ENCODE assay signal across 23 cellular contexts in genomic region chr7:150003304-150003810, GRCh38.
DNase-seq lines count a peak whose midpoint lies in the region; ATAC-seq, FAIRE-seq and TF ChIP-seq lines count a peak whose summit lies in the region.
"Had no signal": no experiment of that assay in that cellular context is flagged by ENCODE, and none has a peak within 500 bp of the region (broad histone marks: within the 10 kb centered on the region; RNA-seq: fewer than 3 reads in every experiment).

No MANE protein-coding gene starts in this region.

- H4K20me1 ChIP-seq in K562 (replicated peaks; ENCODE audit: control insufficient read depth, insufficient read depth, low read length) = no peaks in the 10 kb centered on the region; the same call in 1 of the 2 replicates
- H4K20me1 ChIP-seq: BLaER1 treated with 17β-estradiol and CSF1 and Interleukin-3, amounts not matched to agents 10 nM and 100 nM had no signal

- no peaks in the 10 kb centered on the region for H3K9me1 ChIP-seq in K562 (ENCODE audit: control insufficient read depth, insufficient read depth, low read length)

- POLR2A ChIA-PET in K562 (lab: Yijun Ruan, JAX) = no interaction called here

- no peaks in the 10 kb centered on the region for H3K9me3 ChIP-seq in right cardiac atrium (ENCODE audit: control insufficient read depth, low read length)
- no peaks in the 10 kb centered on the region for H3K9me3 ChIP-seq in left ventricle myocardium inferior (replicated peaks)
- H3K9me3 ChIP-seq in K562 (replicated peaks; ENCODE audit: control insufficient read depth, insufficient read depth, low read depth, low read length) = no peaks in the 10 kb centered on the region; the same call in 1 of the 2 replicates
- no peaks in the 10 kb centered on the region for H3K9me3 ChIP-seq in mucosa of descending colon
- H3K9me3 ChIP-seq: Caco-2, gastrocnemius medialis, spleen had no signal

- TF ChIP-seq CTCF in left ventricle myocardium inferior (IDR thresholded peaks at IDR 0.05; ENCODE audit: borderline replicate concordance) (no peak), K562 (IDR thresholded peaks at IDR 0.05 in 2 of 3, conservative IDR thresholded peaks at IDR 0.05 in 1 of 3; ENCODE audit: insufficient read depth in 2 of 3, low read depth in 1 of 3, low read length in 3 of 3) (no peak), mucosa of descending colon (IDR thresholded peaks at IDR 0.05) (no peak)

- peak; percentile 74 for FAIRE-seq in K562 (lab: Jason Lieb, UNC)
- FAIRE-seq: keratinocyte had no signal

- CTCF ChIA-PET in K562 (lab: Yijun Ruan, JAX; ENCODE audit: low intra/inter-chr PET ratio) = no interaction called here

- H3K27ac ChIP-seq in right cardiac atrium (ENCODE audit: low read length) (no peak overlapping the region), left ventricle myocardium inferior (replicated peaks) (no peak overlapping the region), K562 (ENCODE audit: extremely low read depth, low read depth, low read length) (no peak overlapping the region; the same call in 2 of the 3 replicates)
- H3K27ac ChIP-seq: BLaER1 treated with 17β-estradiol and CSF1 and Interleukin-3, amounts not matched to agents 10 nM and 100 nM; gastrocnemius medialis; SJCRH30; spleen had no signal

- H3K4me2 ChIP-seq in K562 (ENCODE audit: insufficient read depth, low read length) = no peak overlapping the region
- H3K4me2 ChIP-seq: BLaER1 treated with 17β-estradiol and CSF1 and Interleukin-3, amounts not matched to agents 10 nM and 100 nM had no signal

- H3K4me1 ChIP-seq in right cardiac atrium (ENCODE audit: control insufficient read depth, insufficient read depth, low read length) = no peaks in the 10 kb centered on the region
- no peaks in the 10 kb centered on the region for H3K4me1 ChIP-seq in left ventricle myocardium inferior
- H3K4me1 ChIP-seq in K562 (replicated peaks in 1 of 2; ENCODE audit: control insufficient read depth in 2 of 2, insufficient read depth in 2 of 2, low read length in 2 of 2) = no peaks in the 10 kb centered on the region
- no peaks in the 10 kb centered on the region for H3K4me1 ChIP-seq in mucosa of descending colon (ENCODE audit: low read depth)
- H3K4me1 ChIP-seq: BLaER1 treated with 17β-estradiol and CSF1 and Interleukin-3, amounts not matched to agents 10 nM and 100 nM; Caco-2; gastrocnemius medialis; SJCRH30; spleen had no signal

- BruUV-seq in K562 (replicated peaks; lab: Mats Ljungman, UMichigan) = no TSS peak

- no peak for TF ChIP-seq RAD21 in K562 (CRISPR knock-in tag; conservative IDR thresholded peaks at IDR 0.05 in 1 of 2, IDR thresholded peaks at IDR 0.05 in 1 of 2)

- no peaks in the 10 kb centered on the region for H3K36me3 ChIP-seq in left ventricle myocardium inferior
- no peaks in the 10 kb centered on the region for H3K36me3 ChIP-seq in K562 (ENCODE audit: control insufficient read depth, insufficient read depth, low read length)
- no peaks in the 10 kb centered on the region for H3K36me3 ChIP-seq in mucosa of descending colon (ENCODE audit: low read depth)
- H3K36me3 ChIP-seq: BLaER1 treated with 17β-estradiol and CSF1 and Interleukin-3, amounts not matched to agents 10 nM and 100 nM; gastrocnemius medialis; SJCRH30; spleen had no signal

- H3K79me2 ChIP-seq in K562 (ENCODE audit: control insufficient read depth, insufficient read depth, low read length) = no peaks in the 10 kb centered on the region

- H2AFZ ChIP-seq in K562 (ENCODE audit: low read depth, low read length) = no peak overlapping the region

- H3K4me3 ChIP-seq in right cardiac atrium (ENCODE audit: low read length) (no peak overlapping the region), left ventricle myocardium inferior (no peak overlapping the region), K562 (no peak overlapping the region), mucosa of descending colon (no peak overlapping the region)
- H3K4me3 ChIP-seq: BLaER1 treated with 17β-estradiol and CSF1 and Interleukin-3, amounts not matched to agents 10 nM and 100 nM; gastrocnemius medialis; SJCRH30; spleen had no signal

- TF ChIP-seq POLR2A in K562 (conservative IDR thresholded peaks at IDR 0.05) = no peak

- H3K27me3 ChIP-seq in right cardiac atrium (ENCODE audit: control insufficient read depth, insufficient read depth) = no peaks in the 10 kb centered on the region
- peaks cover 3% of the 10 kb centered on the region for H3K27me3 ChIP-seq in left ventricle myocardium inferior (ENCODE audit: low read depth)
- H3K27me3 ChIP-seq in K562 (ENCODE audit: control insufficient read depth in 2 of 2, insufficient read depth in 2 of 2, low read length in 2 of 2) = peaks cover 2 to 3% of the 10 kb centered on the region in 2 experiments; a peak in 1 of 5 replicates
- H3K27me3 ChIP-seq: BLaER1 treated with 17β-estradiol and CSF1 and Interleukin-3, amounts not matched to agents 10 nM and 100 nM; SJCRH30; spleen had no signal

- in situ Hi-C loops in K562 (cut with MboI) = no loop called here

- ATAC-seq in right cardiac atrium (peak; percentile 32 to 47), K562 (no peak), mucosa of descending colon (peak; percentile 34)
- ATAC-seq: activated CD4-positive, alpha-beta T cell treated with anti-CD3 and anti-CD28 coated beads for 36 hours; gastrocnemius medialis; Panc1 had no signal

- intact Hi-C loops in right cardiac atrium (cut with DNase I) (no loop called here), left ventricle myocardium inferior (cut with micrococcal nuclease) (no loop called here), K562 (cut with micrococcal nuclease) (no loop called here), mucosa of descending colon (cut with DNase I, micrococcal nuclease) (no loop called here)

- no peak overlapping the region for H3K9ac ChIP-seq in K562 (ENCODE audit: insufficient read depth in 1 of 2, low read depth in 2 of 2, low read length in 2 of 2)
- H3K9ac ChIP-seq: BLaER1 treated with 17β-estradiol and CSF1 and Interleukin-3, amounts not matched to agents 10 nM and 100 nM had no signal

- WGBS in right cardiac atrium = 64% methylated on average over 4 of the region's 4 CpGs
- 7% methylated on average over 4 of the region's 4 CpGs for WGBS in K562 (ENCODE audit: insufficient coverage, low coverage, missing lambda C conversion rate)

- no peak for TF ChIP-seq EP300 in K562 (IDR thresholded peaks at IDR 0.05; ENCODE audit: low read length)

- DNase-seq in right cardiac atrium = no peak
- DNase-seq in left ventricle myocardium inferior = no peak
- DNase-seq in K562 (ENCODE audit: extremely low read depth in 1 of 4, low spot score in 3 of 4) = peak in 3 of 4 experiments; percentile 4 to 8 (median 6)
- DNase-seq in mucosa of descending colon = no peak
- DNase-seq in stimulated activated CD4-positive, alpha-beta T cell treated with anti-CD3 and anti-CD28 coated beads, Interleukin-4, amount 100 ng/mL, for 1 hour = no peak
- DNase-seq in NCI-H1092 (lab: John Stamatoyannopoulos, UW) = no peak
- DNase-seq in NOMO-1 treated with DMSO at 0.1 percent for 48 hours (lab: John Stamatoyannopoulos, UW; ENCODE audit: unreplicated experiment) = no peak
- DNase-seq in GM19238 (ENCODE audit: insufficient read length, low spot score) = no peak
- DNase-seq: ACHN; activated CD4-positive, alpha-beta T cell treated with anti-CD3 and anti-CD28 coated beads for 36 hours; Caco-2; gastrocnemius medialis; mammary epithelial cell; NCI-H1105; NCI-H2081; retina; SJCRH30; spleen; stimulated activated CD4-positive, alpha-beta T cell treated with anti-CD3 and anti-CD28 coated beads, Interleukin-4, amount 100 ng/mL, for 24 hours; T-helper 1 cell had no signal

TF ChIP-seq in K562, 482 proteins besides CTCF, POLR2A, EP300 and RAD21 (continues in another document):
- TF ChIP-seq BCOR (IDR thresholded peaks at IDR 0.05) = peak; percentile 33; the same call in 1 of the 2 replicates
- no peak for TF ChIP-seq NCOR1 (IDR thresholded peaks at IDR 0.05)
- TF ChIP-seq JUN (IDR thresholded peaks at IDR 0.05; ENCODE audit: borderline replicate concordance, low read depth, low read length) = no peak
- TF ChIP-seq JUN (CRISPR knock-in tag; IDR thresholded peaks at IDR 0.05; ENCODE audit: borderline replicate concordance) = 0 out of 2 replicates have a peak, but pooled peaks have one; percentile 27
- no peak for TF ChIP-seq KDM1A (IDR thresholded peaks at IDR 0.05)
- peak in 1 of 2 experiments; percentile 36; a peak in 1 of 4 replicates for TF ChIP-seq BCLAF1 (IDR thresholded peaks at IDR 0.05; ENCODE audit: borderline replicate concordance in 1 of 2, control insufficient read depth in 1 of 2, low read depth in 2 of 2, low read length in 1 of 2)
- peak; percentile 88; the same call in 1 of the 2 replicates for TF ChIP-seq OTX1 (CRISPR knock-in tag; IDR thresholded peaks at IDR 0.05)
- 0 out of 2 replicates have a peak, but pooled peaks have one; percentile 56 for TF ChIP-seq ZC3H4 (CRISPR knock-in tag; IDR thresholded peaks at IDR 0.05; ENCODE audit: borderline replicate concordance)

Comparison
In these comparisons a context has a peak if more than half of its experiments do, and no peak if none do; other contexts are left out.
1. DNase-seq: peak in K562 (3 of 4); none in right cardiac atrium (0 of 3), left ventricle myocardium inferior (single experiment), mucosa of descending colon (0 of 3), stimulated activated CD4-positive, alpha-beta T cell treated with anti-CD3 and anti-CD28 coated beads, Interleukin-4, amount 100 ng/mL, for 1 hour (single experiment), NCI-H1092 (single experiment), NOMO-1 treated with DMSO at 0.1 percent for 48 hours (single experiment) and GM19238 (single experiment).